8 cellular contexts compared by ENCODE assay signal in genomic region chr12:19482036-19482435, GRCh38. TPM values are rescaled to one million over a fixed set of nuclear protein-coding genes. Genes with fewer than 3 reads are reported as not detected.
DNase-seq lines count a peak whose midpoint lies in the region; ATAC-seq and TF ChIP-seq lines count a peak whose summit lies in the region.
"Had no signal": no experiment of that assay in that cellular context is flagged by ENCODE, and none has a peak within 500 bp of the region (broad histone marks: within the 10 kb centered on the region; RNA-seq: fewer than 3 reads in every experiment).

No MANE protein-coding gene starts in this region.

- no peak overlapping the region for H3K9ac ChIP-seq in IMR-90 (ENCODE audit: low read depth, low read length)

- H4K5ac ChIP-seq in IMR-90 (ENCODE audit: low read depth, low read length), result no peak overlapping the region

- ATAC-seq in GM21367 (IDR thresholded peaks at IDR 0.05; ENCODE audit: unreplicated experiment) (peak; percentile 4), IMR-90 (ENCODE audit: low read depth) (peak; percentile 35; the same call in 1 of the 2 replicates), GM18867 (IDR thresholded peaks at IDR 0.05; ENCODE audit: unreplicated experiment) (no peak)

- peaks cover 60% of the 10 kb centered on the region for H3K36me3 Mint-ChIP-seq in neural crest cell (ENCODE audit: low read depth)

- no peak overlapping the region for H2AK9ac ChIP-seq in IMR-90 (replicated peaks; ENCODE audit: low read depth, low read length, poor library complexity)

- H3K27me3 ChIP-seq in IMR-90 (ENCODE audit: control insufficient read depth, insufficient read depth, low read length), result no peaks in the 10 kb centered on the region
- no peaks in the 10 kb centered on the region for H3K27me3 ChIP-seq in effector memory CD4-positive, alpha-beta T cell (replicated peaks; ENCODE audit: control insufficient read depth, insufficient read depth, low read length, poor library complexity, severe bottlenecking)

- no peak overlapping the region for H3K27ac Mint-ChIP-seq in neural crest cell (ENCODE audit: unreplicated experiment)

- no peak overlapping the region for H2BK15ac ChIP-seq in IMR-90 (ENCODE audit: low read depth, low read length)

- H2BK20ac ChIP-seq in IMR-90 (ENCODE audit: low read depth, low read length), result no peak overlapping the region

- no peak overlapping the region for H3K18ac ChIP-seq in IMR-90 (ENCODE audit: low read depth, low read length)

- no peaks in the 10 kb centered on the region for H3K27me3 Mint-ChIP-seq in neural crest cell (ENCODE audit: low read depth)
- H3K27me3 Mint-ChIP-seq: brain had no signal

- no peak overlapping the region for H3K23ac ChIP-seq in IMR-90 (ENCODE audit: low read depth, low read length)

- H3K27ac ChIP-seq in IMR-90 (ENCODE audit: insufficient read depth, low read length), result no peak overlapping the region
- H3K27ac ChIP-seq in effector memory CD4-positive, alpha-beta T cell (ENCODE audit: insufficient read depth, low read length, poor library complexity, severe bottlenecking), result peak overlapping the region; percentile 28

- no peak overlapping the region for H3K56ac ChIP-seq in IMR-90 (ENCODE audit: extremely low read depth, insufficient read depth, low read length)

- POLR2A ChIA-PET in IMR-90 (lab: Charles Lee; ENCODE audit: unreplicated experiment), result no interaction called here

- H3K4me1 Mint-ChIP-seq in neural crest cell, result peaks cover 21% of the 10 kb centered on the region

- DNase-seq in IMR-90 (no peak), neural crest cell (ENCODE audit: low read depth, low spot score) (no peak), NOMO-1 (lab: John Stamatoyannopoulos, UW; ENCODE audit: unreplicated experiment in 2 of 2) (no peak)
- no peak for DNase-seq in effector memory CD4-positive, alpha-beta T cell
- DNase-seq in activated CD4-positive, alpha-beta T cell treated with anti-CD3 and anti-CD28 coated beads, Interleukin-2, amount 50 U/mL, for 1 hour, result no peak

- 100% methylated on average over 1 of the region's 3 CpGs; no CpG with 5 or more reads in 1 of the 2 experiments for WGBS in IMR-90 (ENCODE audit: extremely low coverage in 2 of 2, insufficient read length in 1 of 2), 2 experiments

- in situ Hi-C loops in IMR-90 (cut with MboI; ENCODE audit: low sequenced_read_pairs), result no loop called here

- H3K9me3 Mint-ChIP-seq in neural crest cell, result peaks cover 9% of the 10 kb centered on the region

- peaks cover 42 to 66% of the 10 kb centered on the region in 2 experiments for H3K79me1 ChIP-seq in IMR-90 (ENCODE audit: low read depth in 1 of 2, low read length in 2 of 2)

- no peak overlapping the region for H2AFZ ChIP-seq in IMR-90 (replicated peaks; ENCODE audit: low read length, poor library complexity)

- H3K4me1 ChIP-seq in IMR-90 (ENCODE audit: control insufficient read depth, insufficient read depth, low read length), result peaks cover 2% of the 10 kb centered on the region; the same call in 1 of the 2 replicates
- peaks cover 21% of the 10 kb centered on the region for H3K4me1 ChIP-seq in effector memory CD4-positive, alpha-beta T cell (ENCODE audit: control insufficient read depth, insufficient read depth, low read length, poor library complexity, severe bottlenecking)

- H4K91ac ChIP-seq in IMR-90 (ENCODE audit: insufficient read depth, low read depth, low read length), result no peak overlapping the region

- no peak for TF ChIP-seq RAD21 in IMR-90 (IDR thresholded peaks at IDR 0.05; ENCODE audit: low read length)

- H2BK120ac ChIP-seq in IMR-90 (ENCODE audit: low read depth, low read length), result no peak overlapping the region

- H3K4me3 Mint-ChIP-seq in neural crest cell, result peak overlapping the region; percentile 14
- H3K4me3 Mint-ChIP-seq: brain had no signal

- H3K9me3 ChIP-seq in IMR-90 (ENCODE audit: control insufficient read depth, insufficient read depth, low read length), result peaks cover 5% of the 10 kb centered on the region; the same call in 1 of the 2 replicates
- no peaks in the 10 kb centered on the region for H3K9me3 ChIP-seq in effector memory CD4-positive, alpha-beta T cell (ENCODE audit: control insufficient read depth, low read length)

- no peak for TF ChIP-seq POLR2A in IMR-90 (IDR thresholded peaks at IDR 0.05; ENCODE audit: low read depth, low read length)

- no TSS peak for BruUV-seq in IMR-90 (replicated peaks; lab: Mats Ljungman, UMichigan)

- intact Hi-C loops in IMR-90 (cut with micrococcal nuclease), result no loop called here

- CTCF ChIA-PET in IMR-90 (lab: Yijun Ruan, JAX), result no interaction called here

- no peak overlapping the region for H3K4ac ChIP-seq in IMR-90 (ENCODE audit: low read depth, low read length)

- H3K4me3 ChIP-seq in IMR-90 (ENCODE audit: insufficient read depth, low read depth, low read length), result no peak overlapping the region
- no peak overlapping the region for H3K4me3 ChIP-seq in effector memory CD4-positive, alpha-beta T cell (ENCODE audit: insufficient read depth, low read depth, low read length, poor library complexity, severe bottlenecking)

- H2AK5ac ChIP-seq in IMR-90 (ENCODE audit: low read depth, low read length), result no peak overlapping the region

- H3K36me3 ChIP-seq in IMR-90 (ENCODE audit: control insufficient read depth, insufficient read depth, low read length), result peaks cover 10% of the 10 kb centered on the region
- H3K36me3 ChIP-seq in effector memory CD4-positive, alpha-beta T cell (ENCODE audit: control insufficient read depth, insufficient read depth, low read length), result peaks cover 9% of the 10 kb centered on the region

- peaks cover 59% of the 10 kb centered on the region for H4K20me1 ChIP-seq in IMR-90 (ENCODE audit: insufficient read depth, low read length)

- peaks cover 11% of the 10 kb centered on the region for H3K9me1 ChIP-seq in IMR-90 (ENCODE audit: insufficient read depth, low read length)

- H4K8ac ChIP-seq in IMR-90 (ENCODE audit: low read depth in 2 of 2, low read length in 2 of 2), result no peak overlapping the region

- dilution Hi-C loops in IMR-90 (cut with HindIII; ENCODE audit: low sequenced_read_pairs, unreplicated experiment), result no loop called here

- no peak overlapping the region for H3K4me2 ChIP-seq in IMR-90 (ENCODE audit: low read depth, low read length)

- TF ChIP-seq CTCF in IMR-90 (conservative IDR thresholded peaks at IDR 0.05; ENCODE audit: low read depth, low read length) (no peak), neural crest cell (conservative IDR thresholded peaks at IDR 0.05) (no peak)

- no peak overlapping the region for H2BK5ac ChIP-seq in IMR-90 (ENCODE audit: low read depth, low read length, poor library complexity, severe bottlenecking)

- H3K14ac ChIP-seq in IMR-90 (replicated peaks; ENCODE audit: low read depth, low read length), result no peak overlapping the region

TF ChIP-seq in IMR-90, 13 proteins besides CTCF, POLR2A, EP300 and RAD21:
- TF ChIP-seq NFE2L2 (IDR thresholded peaks at IDR 0.05; ENCODE audit: low read depth, low read length), result no peak
- TF ChIP-seq FOS (IDR thresholded peaks at IDR 0.05; ENCODE audit: low read depth, low read length), result no peak

RNA-seq across cellular contexts. Expression of gene AEBP2, which starts 42.7 kb away (rescaled TPM):
- total RNA-seq in IMR-90 (2012; rRNA removed) (21.7 and 23.6 TPM in 2 replicates), neural crest cell (35.2 and 38.3 TPM in 2 replicates)
- polyA plus RNA-seq in IMR-90 (2012; rRNA removed), result 11.7 and 15.5 TPM in 2 replicates
- 3.3 and 4.2 TPM in 2 replicates for polyA plus RNA-seq in IMR-90 (2012; cell fraction: cytosol; rRNA removed)
- 2.8 and 13.2 TPM in 2 replicates for polyA plus RNA-seq in IMR-90 (2012; cell fraction: nucleus; rRNA removed; ENCODE audit: low replicate concordance)
